ENCODE assay signal across 8 cellular contexts in the genomic region with DNA sequence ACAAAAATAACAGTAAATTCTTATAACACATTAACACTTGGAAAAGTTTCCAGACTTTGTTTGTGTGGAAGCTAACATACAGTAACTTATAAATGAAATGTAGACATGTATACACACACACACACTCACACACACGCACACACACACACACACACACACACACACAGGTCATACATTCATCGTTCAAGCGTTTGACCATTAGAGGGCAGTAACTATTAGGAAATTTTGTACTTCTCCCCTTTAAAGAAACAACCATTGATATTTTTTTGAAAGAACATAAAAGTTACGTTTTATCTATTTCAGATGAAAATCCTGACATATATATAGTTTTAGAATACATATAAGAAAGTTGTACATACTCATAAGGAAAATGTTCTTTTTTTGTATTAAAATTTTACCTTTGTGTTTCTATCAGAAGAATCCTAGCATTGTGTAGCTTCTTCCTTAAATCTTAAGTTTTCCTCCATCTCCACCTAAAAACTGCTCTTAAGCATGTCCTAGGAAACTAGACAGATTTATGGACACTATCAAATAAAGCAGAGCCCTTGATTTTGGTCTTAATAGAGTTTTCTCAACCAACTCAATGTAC. TPM values are rescaled to one million over a fixed set of nuclear protein-coding genes. Genes with fewer than 3 reads are reported as not detected.
A peak's percentile ranks its signal among the peaks of the same experiment; 100 is the strongest.
DNase-seq lines count a peak whose midpoint lies in the region; ATAC-seq and TF ChIP-seq lines count a peak whose summit lies in the region.

No MANE protein-coding gene starts in this region.

- DNase-seq in A172 (ENCODE audit: low spot score) (peak; percentile 50), NOMO-1 treated with dmso at 0.1 percent for 144 hours (lab: John Stamatoyannopoulos, UW; ENCODE audit: unreplicated experiment) (peak; percentile 13), dorsolateral prefrontal cortex (no peak), non-pigmented ciliary epithelial cell (ENCODE audit: low read depth) (peak; percentile 67)
- DNase-seq in NK-92 treated with Interleukin-12 subunit alpha and Interleukin-12 subunit beta, amount 100 ng/mL, for 24 hours (lab: John Stamatoyannopoulos, UW) = no peak
- no peak for DNase-seq in activated CD4-positive, alpha-beta T cell treated with anti-CD3 and anti-CD28 coated beads for 1 hour

- no peaks in the 10 kb centered on the region for H3K27me3 ChIP-seq in dorsolateral prefrontal cortex

- peak; percentile 67 for ATAC-seq in GM18505 (IDR thresholded peaks at IDR 0.05; ENCODE audit: unreplicated experiment)
- ATAC-seq in HG03520 (IDR thresholded peaks at IDR 0.05; ENCODE audit: unreplicated experiment) = peak; percentile 61

- H3K27ac ChIP-seq in dorsolateral prefrontal cortex = no peak overlapping the region

- intact Hi-C loops in dorsolateral prefrontal cortex (cut with DNase I) = loop anchor here in 1 of 2 donors (5.0 kb wide), 1 partner anchor 289 kb away; no protein-coding TSS in a partner anchor

- no peak for TF ChIP-seq POLR2A in GM18505 (IDR thresholded peaks at IDR 0.05; ENCODE audit: borderline replicate concordance, extremely low read depth, insufficient read depth, insufficient read length)

- peak in 47 of 56 donors; percentile 5 to 52 (median 35) for TF ChIP-seq CTCF in dorsolateral prefrontal cortex (IDR thresholded peaks at IDR 0.05 in 54 of 56, conservative IDR thresholded peaks at IDR 0.05 in 2 of 56; ENCODE audit: low read depth in 1 of 56, partially characterized antibody in 56 of 56)

- H3K4me3 ChIP-seq in dorsolateral prefrontal cortex = no peak overlapping the region

RNA-seq across cellular contexts. Expression of gene PTPRQ, which starts 29.0 kb away (rescaled TPM):
- total RNA-seq in A172 (2014; rRNA removed; shearing (Covaris generic)) = 0.02 and 0.12 TPM in 2 replicates
- 1 to 10 TPM in 113 of 120 experiments, under 1 TPM in 7; 0.43 to 4.9 (median 2.1) TPM for total RNA-seq in dorsolateral prefrontal cortex

Comparison
In these comparisons a context has a peak if more than half of its experiments do, and no peak if none do; other contexts are left out.
1. DNase-seq: peak in A172 (single experiment), NOMO-1 treated with dmso at 0.1 percent for 144 hours (single experiment) and non-pigmented ciliary epithelial cell (single experiment); none in dorsolateral prefrontal cortex (0 of 10), NK-92 treated with Interleukin-12 subunit alpha and Interleukin-12 subunit beta, amount 100 ng/mL, for 24 hours (single experiment) and activated CD4-positive, alpha-beta T cell treated with anti-CD3 and anti-CD28 coated beads for 1 hour (single experiment).